In the genomic region with DNA sequence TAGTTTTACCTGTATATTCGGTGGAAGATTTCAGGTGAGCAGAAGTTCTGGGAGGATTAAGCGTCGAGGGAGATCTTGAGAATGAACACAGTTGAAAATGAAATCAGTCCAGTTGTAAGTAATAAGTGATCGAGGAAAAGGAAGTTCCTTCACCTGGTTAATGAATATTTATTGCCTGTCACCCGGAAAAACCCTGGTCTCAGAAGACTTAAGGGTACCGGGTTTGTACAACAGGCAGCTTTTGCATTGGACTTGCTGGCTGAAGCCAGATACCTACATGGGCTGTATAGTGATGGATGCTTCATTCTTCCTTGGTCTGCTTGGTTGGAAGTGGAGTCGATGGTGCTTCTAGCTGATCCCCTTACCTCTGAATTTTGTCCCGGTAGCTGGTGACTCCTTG, we compare ENCODE assay signal across 9 cellular contexts.
DNase-seq lines count a peak whose midpoint lies in the region; ATAC-seq, FAIRE-seq and TF ChIP-seq lines count a peak whose summit lies in the region.
"Had no signal": no experiment of that assay in that cellular context is flagged by ENCODE, and none has a peak within 500 bp of the region (broad histone marks: within the 10 kb centered on the region; RNA-seq: fewer than 3 reads in every experiment).

No MANE protein-coding gene starts in this region.

- H3K36me3 Mint-ChIP-seq in natural killer cell, result no peaks in the 10 kb centered on the region
- H3K36me3 Mint-ChIP-seq in natural killer cell treated with Interleukin-12 subunit alpha and Interleukin-12 subunit beta and Interleukin-15 and Interleukin-18, amount 100 ng/mL, for 72 hours, result no peaks in the 10 kb centered on the region
- H3K36me3 Mint-ChIP-seq in H9 (ENCODE audit: insufficient read depth in 1 of 3, low read depth in 3 of 3), result no peaks in the 10 kb centered on the region

- peak overlapping the region in 3 of 4 donors; percentile 36 to 60 (median 49) for H3K27ac ChIP-seq in Peyer's patch
- H3K27ac ChIP-seq in duodenal mucosa (ENCODE audit: low read depth, low read length), result no peak overlapping the region
- no peak overlapping the region for H3K27ac ChIP-seq in H9 (ENCODE audit: insufficient read length, low read depth, low read length)

- no peak overlapping the region for H3K4me3 Mint-ChIP-seq in natural killer cell
- H3K4me3 Mint-ChIP-seq in natural killer cell treated with Interleukin-12 subunit alpha and Interleukin-12 subunit beta and Interleukin-15 and Interleukin-18, amount 100 ng/mL, for 72 hours, result no peak overlapping the region
- H3K4me3 Mint-ChIP-seq in H9, result no peak overlapping the region

- no peak overlapping the region for H2BK120ac ChIP-seq in H9 (ENCODE audit: low read depth, low read length, poor library complexity, severe bottlenecking)

- intact Hi-C loops in natural killer cell (cut with micrococcal nuclease), result no loop called here

- no peak overlapping the region for H2BK20ac ChIP-seq in H9 (ENCODE audit: low read depth, low read length, poor library complexity, severe bottlenecking)

- H4K8ac ChIP-seq in H9 (replicated peaks; ENCODE audit: insufficient read length, low read depth, low read length), result no peak overlapping the region

- TF ChIP-seq POLR2A in Peyer's patch (IDR thresholded peaks at IDR 0.05) (no peak), GM12891 (IDR thresholded peaks at IDR 0.05; ENCODE audit: low read depth, low read length) (no peak)

- no peaks in the 10 kb centered on the region for H3K23me2 ChIP-seq in H9 (ENCODE audit: insufficient read length, low read depth, low read length, poor library complexity, severe bottlenecking)

- no peaks in the 10 kb centered on the region for H3K79me1 ChIP-seq in H9 (ENCODE audit: insufficient read depth, low read depth, low read length, poor library complexity, severe bottlenecking)

- no peak overlapping the region for H3T11ph ChIP-seq in H9 (ENCODE audit: low read length)

- peak overlapping the region in 1 of 2 donors; percentile 13 for H3K9ac ChIP-seq in duodenal mucosa (ENCODE audit: low read depth in 1 of 2, low read length in 2 of 2)
- no peak overlapping the region for H3K9ac ChIP-seq in H9 (ENCODE audit: extremely low read depth, insufficient read length, low read length)

- no peak overlapping the region for H3K56ac ChIP-seq in H9 (ENCODE audit: insufficient read length, low read depth, low read length)

- H3K9me3 Mint-ChIP-seq in natural killer cell, result no peaks in the 10 kb centered on the region
- no peaks in the 10 kb centered on the region for H3K9me3 Mint-ChIP-seq in natural killer cell treated with Interleukin-12 subunit alpha and Interleukin-12 subunit beta and Interleukin-15 and Interleukin-18, amount 100 ng/mL, for 72 hours
- no peaks in the 10 kb centered on the region for H3K9me3 Mint-ChIP-seq in H9

- H3K4ac ChIP-seq in H9 (ENCODE audit: low read depth, low read length), result no peak overlapping the region

- no peak overlapping the region for H3K4me2 ChIP-seq in H9 (ENCODE audit: insufficient read depth, insufficient read length, low read length)

- DNase-seq in natural killer cell (no peak), Peyer's patch (no peak), H9 (no peak), GM12891 (ENCODE audit: insufficient read length, low spot score) (no peak), cerebellar nuclear complex (lab: John Stamatoyannopoulos, UW) (no peak)
- no peak for DNase-seq in natural killer cell treated with Interleukin-12 subunit alpha and Interleukin-12 subunit beta and Interleukin-15 and Interleukin-18, amount 100 ng/mL, for 72 hours (ENCODE audit: low spot score)
- DNase-seq: occipital lobe had no signal

- H3K27ac Mint-ChIP-seq in natural killer cell (peak overlapping the region; percentile 5 to 83), H9 (no peak overlapping the region)
- H3K27ac Mint-ChIP-seq in natural killer cell treated with Interleukin-12 subunit alpha and Interleukin-12 subunit beta and Interleukin-15 and Interleukin-18, amount 100 ng/mL, for 72 hours, result peak overlapping the region in 1 of 2 donors; percentile 81

- no peak for FAIRE-seq in GM12891 (lab: Jason Lieb, UNC)

- H2AFZ ChIP-seq in H9 (ENCODE audit: low read length), result no peak overlapping the region

- no CpG with 5 or more reads among the region's 8 CpGs for WGBS in H9 (ENCODE audit: extremely low coverage, insufficient read length, low lambda C conversion rate)

- TF ChIP-seq CTCF in natural killer cell (IDR thresholded peaks at IDR 0.05), result no peak
- TF ChIP-seq CTCF in Peyer's patch (IDR thresholded peaks at IDR 0.05), result no peak
- no peak for TF ChIP-seq CTCF in H9 (conservative IDR thresholded peaks at IDR 0.05)

- no peak overlapping the region for H2BK12ac ChIP-seq in H9 (ENCODE audit: insufficient read length, low read depth, low read length)

- no peak overlapping the region for H2BK5ac ChIP-seq in H9 (ENCODE audit: insufficient read length, low read length)

- H3K79me2 ChIP-seq in H9 (ENCODE audit: insufficient read depth, low read length), result no peaks in the 10 kb centered on the region

- H3K4me1 Mint-ChIP-seq in natural killer cell (peaks cover 14 to 29% of the 10 kb centered on the region in 2 donors), H9 (peaks cover 13 to 20% of the 10 kb centered on the region in 2 experiments)
- peaks cover 5 to 10% of the 10 kb centered on the region in 2 donors for H3K4me1 Mint-ChIP-seq in natural killer cell treated with Interleukin-12 subunit alpha and Interleukin-12 subunit beta and Interleukin-15 and Interleukin-18, amount 100 ng/mL, for 72 hours (ENCODE audit: low read depth in 2 of 2)

- no peaks in the 10 kb centered on the region for H3K27me3 ChIP-seq in Peyer's patch
- H3K27me3 ChIP-seq in duodenal mucosa (ENCODE audit: control insufficient read depth in 1 of 2, insufficient read depth in 2 of 2, low read length in 2 of 2), result no peaks in the 10 kb centered on the region
- H3K27me3 ChIP-seq in H9 (ENCODE audit: insufficient read depth, low read length), result no peaks in the 10 kb centered on the region

- no peaks in the 10 kb centered on the region for H3K27me3 Mint-ChIP-seq in natural killer cell (ENCODE audit: low read depth in 2 of 2)
- H3K27me3 Mint-ChIP-seq in natural killer cell treated with Interleukin-12 subunit alpha and Interleukin-12 subunit beta and Interleukin-15 and Interleukin-18, amount 100 ng/mL, for 72 hours, result no peaks in the 10 kb centered on the region
- H3K27me3 Mint-ChIP-seq in H9 (ENCODE audit: low read depth), result no peaks in the 10 kb centered on the region

- H4K91ac ChIP-seq in H9 (ENCODE audit: insufficient read length, low read depth, low read length), result no peak overlapping the region

- H2BK15ac ChIP-seq in H9 (ENCODE audit: low read depth, low read length), result no peak overlapping the region

- no peaks in the 10 kb centered on the region for H4K20me1 ChIP-seq in H9 (ENCODE audit: control insufficient read depth, insufficient read depth, insufficient read length)

- no peak overlapping the region for H3K18ac ChIP-seq in H9 (ENCODE audit: insufficient read length, low read depth, low read length)

- H3K4me1 ChIP-seq in Peyer's patch, result peaks cover 0 to 25% (median 0%) of the 10 kb centered on the region in 4 donors
- peaks cover 26 to 43% of the 10 kb centered on the region in 2 donors for H3K4me1 ChIP-seq in duodenal mucosa (ENCODE audit: control insufficient read depth in 1 of 2, insufficient read depth in 2 of 2, low read length in 2 of 2)
- peaks cover 3% of the 10 kb centered on the region; the same call in 1 of the 2 replicates for H3K4me1 ChIP-seq in H9 (ENCODE audit: insufficient read depth, low read length)

- no peak overlapping the region for H2AK5ac ChIP-seq in H9 (ENCODE audit: insufficient read length, low read length)

- no peak overlapping the region for H3K23ac ChIP-seq in H9 (ENCODE audit: insufficient read length, low read depth, low read length)

- peak overlapping the region in 1 of 4 donors; percentile 29 for H3K4me3 ChIP-seq in Peyer's patch
- H3K4me3 ChIP-seq in duodenal mucosa (ENCODE audit: low read depth in 1 of 2, low read length in 2 of 2), result peak overlapping the region; percentile 34 to 37

- H4K5ac ChIP-seq in H9 (ENCODE audit: insufficient read length, low read depth, low read length), result no peak overlapping the region

- ATAC-seq in natural killer cell (no peak), GM21447 (IDR thresholded peaks at IDR 0.05; ENCODE audit: unreplicated experiment) (no peak)
- no peak for ATAC-seq in natural killer cell treated with Interleukin-12 subunit alpha and Interleukin-12 subunit beta and Interleukin-15 and Interleukin-18, amount 100 ng/mL, for 72 hours

- no peak overlapping the region for H3K14ac ChIP-seq in H9 (ENCODE audit: insufficient read depth, low read length)

- H3K9me3 ChIP-seq in Peyer's patch, result no peaks in the 10 kb centered on the region
- H3K9me3 ChIP-seq in duodenal mucosa (ENCODE audit: control insufficient read depth in 1 of 2, low read length in 2 of 2), result no peaks in the 10 kb centered on the region
- H3K9me3 ChIP-seq in H9 (ENCODE audit: control insufficient read depth, low read depth, low read length), result no peaks in the 10 kb centered on the region

- no peaks in the 10 kb centered on the region for H3K36me3 ChIP-seq in Peyer's patch
- no peaks in the 10 kb centered on the region for H3K36me3 ChIP-seq in duodenal mucosa (ENCODE audit: control insufficient read depth in 1 of 2, insufficient read depth in 2 of 2, low read length in 2 of 2)

TF ChIP-seq in GM12891, 5 proteins besides CTCF, POLR2A, EP300 and RAD21:
- TF ChIP-seq PAX5 (IDR thresholded peaks at IDR 0.05; ENCODE audit: insufficient read depth, low read length, severe bottlenecking), result no peak
- no peak for TF ChIP-seq TAF1 (IDR thresholded peaks at IDR 0.05; ENCODE audit: low read depth, low read length)
- no peak for TF ChIP-seq POLR2AphosphoS5 (IDR thresholded peaks at IDR 0.05; ENCODE audit: low read depth, low read length)
- no peak for TF ChIP-seq POU2F2 (IDR thresholded peaks at IDR 0.05; ENCODE audit: low read depth, low read length)
- TF ChIP-seq SPI1 (IDR thresholded peaks at IDR 0.05; ENCODE audit: low read depth, low read length), result no peak

Comparison
In these comparisons a context has a peak if more than half of its experiments do, and no peak if none do; other contexts are left out.
1. H3K27ac Mint-ChIP-seq: peak in natural killer cell (2 of 2); none in H9 (0 of 3).
2. H3K27ac ChIP-seq: peak in Peyer's patch (3 of 4); none in duodenal mucosa (single experiment) and H9 (single experiment).